In genomic region chr3:149506540-149506939, GRCh38 we compare ENCODE assay signal across 17 cellular contexts. TPM values are rescaled to one million over a fixed set of nuclear protein-coding genes. Genes with fewer than 3 reads are reported as not detected.
DNase-seq lines count a peak whose midpoint lies in the region; ATAC-seq, FAIRE-seq and TF ChIP-seq lines count a peak whose summit lies in the region.
"Had no signal": no experiment of that assay in that cellular context is flagged by ENCODE, and none has a peak within 500 bp of the region (broad histone marks: within the 10 kb centered on the region; RNA-seq: fewer than 3 reads in every experiment).

No MANE protein-coding gene starts in this region.

- no peaks in the 10 kb centered on the region for H4K20me1 ChIP-seq in fibroblast of lung (ENCODE audit: control insufficient read depth, extremely low read depth, insufficient read depth, low read length)

- DNase-seq in EL (peak; percentile 79), RCC 7860 (ENCODE audit: low spot score) (peak; percentile 35), fibroblast of lung (ENCODE audit: low read depth in 2 of 2) (peak in 1 of 2 donors; percentile 72), smooth muscle cell of the brain vasculature (ENCODE audit: low read depth, low spot score) (peak; percentile 46), NCI-H2227 treated with DMSO at 0.1 percent for 48 hours (lab: John Stamatoyannopoulos, UW) (no peak), C1 segment of cervical spinal cord (lab: John Stamatoyannopoulos, UW) (no peak)
- DNase-seq: activated CD4-positive, alpha-beta T cell treated with anti-CD3 and anti-CD28 coated beads for 1 hour; NCI-H1048; NCI-H2171 treated with DMSO at 0.1 percent for 48 hours; NK-92 treated with Interleukin-12 subunit alpha and Interleukin-12 subunit beta, amount 100 ng/mL, for 24 hours; small intestine had no signal

- FAIRE-seq in RCC 7860 (lab: Jason Lieb, UNC), result no peak
- FAIRE-seq: G401.6, small intestine had no signal

- peak overlapping the region; percentile 7 for H3K4me2 ChIP-seq in fibroblast of lung (ENCODE audit: extremely low read depth, insufficient read depth, low read length)

- TF ChIP-seq CTCF in fibroblast of lung (conservative IDR thresholded peaks at IDR 0.05 in 1 of 2, IDR thresholded peaks at IDR 0.05 in 1 of 2; ENCODE audit: low read depth in 1 of 2, low read length in 2 of 2), result no peak

- no peaks in the 10 kb centered on the region for H3K36me3 ChIP-seq in fibroblast of lung (ENCODE audit: control insufficient read depth, insufficient read depth, low read length)
- H3K36me3 ChIP-seq: neutrophil had no signal

- H3K4me1 ChIP-seq in fibroblast of lung (ENCODE audit: control insufficient read depth, extremely low read depth, insufficient read depth, low read length), result peaks cover 15% of the 10 kb centered on the region

- no peaks in the 10 kb centered on the region for H3K27me3 ChIP-seq in fibroblast of lung (ENCODE audit: control insufficient read depth, insufficient read depth, low read length)

- H3K4me3 ChIP-seq in fibroblast of lung (replicated peaks in 1 of 4; ENCODE audit: control extremely low read depth in 1 of 4, insufficient read depth in 1 of 4, low read depth in 3 of 4, low read length in 4 of 4), result no peak overlapping the region

- no peak for TF ChIP-seq POLR2A in GM18505 (IDR thresholded peaks at IDR 0.05; ENCODE audit: borderline replicate concordance, extremely low read depth, insufficient read depth, insufficient read length)

- no peak overlapping the region for H3K27ac ChIP-seq in fibroblast of lung (ENCODE audit: insufficient read depth, low read length)
- H3K27ac ChIP-seq: neutrophil had no signal

- no peaks in the 10 kb centered on the region for H3K9me3 ChIP-seq in fibroblast of lung (ENCODE audit: control insufficient read depth, insufficient read depth, low read depth, low read length)
- H3K9me3 ChIP-seq: neutrophil had no signal

- no peak overlapping the region for H3K9ac ChIP-seq in fibroblast of lung (ENCODE audit: insufficient read depth, low read length)

- peak overlapping the region; percentile 12 for H2AFZ ChIP-seq in fibroblast of lung (ENCODE audit: low read length)

- ATAC-seq in GM18502 (IDR thresholded peaks at IDR 0.05; ENCODE audit: poor library complexity, unreplicated experiment) (no peak), GM18505 (IDR thresholded peaks at IDR 0.05; ENCODE audit: unreplicated experiment) (no peak)
- ATAC-seq: Right ventricle myocardium inferior had no signal

- no peaks in the 10 kb centered on the region for H3K79me2 ChIP-seq in fibroblast of lung (ENCODE audit: control insufficient read depth, insufficient read depth, low read length)

RNA-seq across cellular contexts. Expression of gene TM4SF4, which starts 32.0 kb away (rescaled TPM):
- 0.26 and 1.7 TPM in 2 replicates for total RNA-seq in fibroblast of lung
- 0.98 and 1.7 TPM in 2 replicates for polyA plus RNA-seq in fibroblast of lung
- 0.82 and 1.6 TPM in 2 replicates for polyA plus RNA-seq in fibroblast of lung (2012)
- polyA minus RNA-seq in fibroblast of lung (ENCODE audit: low replicate concordance), result not detected in 2 replicates
- total RNA-seq: glomerular endothelial cell, Right ventricle myocardium inferior had no signal

Comparison
In these comparisons a context has a peak if more than half of its experiments do, and no peak if none do; other contexts are left out.
1. DNase-seq: peak in EL (single experiment), RCC 7860 (single experiment) and smooth muscle cell of the brain vasculature (single experiment); none in NCI-H2227 treated with DMSO at 0.1 percent for 48 hours (single experiment) and C1 segment of cervical spinal cord (0 of 14).